Comparison of ENCODE assay signal across 1 cellular context in the genomic region with DNA sequence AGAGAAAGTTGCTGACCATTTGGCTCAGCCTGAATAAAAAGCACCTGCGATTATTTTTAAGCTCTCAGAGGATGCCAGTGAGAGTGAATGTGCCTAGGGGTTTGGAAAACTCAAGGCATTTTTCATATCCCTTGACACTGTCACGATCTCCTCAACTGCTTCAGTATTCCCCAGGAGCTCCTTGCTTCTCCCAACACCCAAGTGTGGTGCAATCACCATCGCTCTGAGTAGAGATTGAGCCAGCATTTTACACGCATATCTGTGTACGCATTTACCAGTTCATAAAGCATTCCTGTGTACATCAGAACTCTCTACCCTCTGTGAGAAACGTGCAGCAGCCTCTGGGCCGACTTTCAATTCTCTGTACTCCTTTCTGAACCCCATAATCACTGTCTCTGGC.
TF ChIP-seq lines count a peak whose summit lies in the region.

No MANE protein-coding gene starts in this region.

TF ChIP-seq in HCT116, 20 proteins besides CTCF, POLR2A, EP300 and RAD21 (continued from another document):
- TF ChIP-seq CBX3 (IDR thresholded peaks at IDR 0.05; ENCODE audit: low read depth), result no peak
- TF ChIP-seq POLR2AphosphoS5 (IDR thresholded peaks at IDR 0.05; ENCODE audit: low read depth, low read length), result no peak
- TF ChIP-seq SIN3A (IDR thresholded peaks at IDR 0.05; ENCODE audit: low read depth), result no peak
- TF ChIP-seq FOSL1 (IDR thresholded peaks at IDR 0.05; ENCODE audit: low read depth), result no peak
- no peak for TF ChIP-seq SRF (IDR thresholded peaks at IDR 0.05; ENCODE audit: low read depth)
- no peak for TF ChIP-seq TCF7L2 (IDR thresholded peaks at IDR 0.05; ENCODE audit: borderline replicate concordance, extremely low read depth, insufficient read depth, insufficient read length)
